20 cellular contexts compared by ENCODE assay signal in genomic region chr6:40313582-40313981, GRCh38.
DNase-seq lines count a peak whose midpoint lies in the region; ATAC-seq, FAIRE-seq and TF ChIP-seq lines count a peak whose summit lies in the region.
"Had no signal": no experiment of that assay in that cellular context is flagged by ENCODE, and none has a peak within 500 bp of the region (broad histone marks: within the 10 kb centered on the region; RNA-seq: fewer than 3 reads in every experiment).

No MANE protein-coding gene starts in this region.

- TF ChIP-seq POLR2A in HepG2 (IDR thresholded peaks at IDR 0.05; ENCODE audit: insufficient read depth in 1 of 2, low read depth in 2 of 2, low read length in 2 of 2) (no peak), right lobe of liver (IDR thresholded peaks at IDR 0.05) (no peak), K562 (conservative IDR thresholded peaks at IDR 0.05) (no peak)

- no peak for ATAC-seq in HepG2
- ATAC-seq in right lobe of liver = no peak
- no peak for ATAC-seq in K562
- no peak for ATAC-seq in stimulated activated naive CD8-positive, alpha-beta T cell treated with anti-CD3 and anti-CD28 coated beads, Interleukin-15, Interleukin-2, amounts not matched to agents 100 U/mL and 50 U/mL, for 24 hours

- DNase-seq in HepG2 (ENCODE audit: low spot score) (no peak), right lobe of liver (no peak), K562 (ENCODE audit: extremely low read depth in 1 of 4, low spot score in 3 of 4) (no peak), osteoblast (ENCODE audit: insufficient read length, low spot score, missing footprints) (peak; percentile 36), head of caudate nucleus (no peak)
- DNase-seq in stimulated activated naive CD8-positive, alpha-beta T cell treated with anti-CD3 and anti-CD28 coated beads, Interleukin-15, Interleukin-2, amounts not matched to agents 100 U/mL and 50 U/mL, for 24 hours = no peak
- DNase-seq: ACHN; BE2C; C1 segment of cervical spinal cord; CD4-positive, alpha-beta memory T cell; CD4-positive, CD25-positive, alpha-beta regulatory T cell; CD8-positive, alpha-beta memory T cell; COR-L47; DMS79 treated with DMSO at 0.1 percent for 48 hours; GF-D8 had no signal

- no TSS peak for BruUV-seq in HepG2 (replicated peaks; lab: Mats Ljungman, UMichigan)
- BruUV-seq in K562 (replicated peaks; lab: Mats Ljungman, UMichigan) = no TSS peak

- POLR2A ChIA-PET in HepG2 (lab: Yijun Ruan, JAX) = no interaction called here
- POLR2A ChIA-PET in K562 (lab: Yijun Ruan, JAX) = no interaction called here

- H3K4me2 ChIP-seq in HepG2 (ENCODE audit: low read depth, low read length) = no peak overlapping the region
- H3K4me2 ChIP-seq in K562 (ENCODE audit: insufficient read depth, low read length) = no peak overlapping the region
- H3K4me2 ChIP-seq in osteoblast (ENCODE audit: insufficient read depth, low read length) = no peak overlapping the region
- H3K4me2 ChIP-seq: BLaER1 had no signal

- TF ChIP-seq RAD21 in HepG2 (CRISPR knock-in tag; IDR thresholded peaks at IDR 0.05) (no peak), K562 (CRISPR knock-in tag; conservative IDR thresholded peaks at IDR 0.05 in 1 of 2, IDR thresholded peaks at IDR 0.05 in 1 of 2) (no peak)

- H3K9me1 ChIP-seq in K562 (ENCODE audit: control insufficient read depth, insufficient read depth, low read length) = no peaks in the 10 kb centered on the region

- TF ChIP-seq EP300 in HepG2 (IDR thresholded peaks at IDR 0.05; ENCODE audit: low read depth in 2 of 2, low read length in 2 of 2) (no peak), HepG2 (CRISPR knock-in tag; IDR thresholded peaks at IDR 0.05; ENCODE audit: borderline replicate concordance) (no peak), K562 (IDR thresholded peaks at IDR 0.05; ENCODE audit: low read length) (no peak)

- H3K27ac ChIP-seq in HepG2 (ENCODE audit: extremely low read length, insufficient read depth, low read length) (no peak overlapping the region), right lobe of liver (no peak overlapping the region), K562 (ENCODE audit: extremely low read depth, low read depth, low read length) (no peak overlapping the region), osteoblast (ENCODE audit: low read depth, low read length) (no peak overlapping the region)
- H3K27ac ChIP-seq: 22Rv1, BLaER1 had no signal

- in situ Hi-C loops in HepG2 (cut with HindIII; ENCODE audit: extremely low pct_ligation_motif_present, low pct_unique_long_range_greater_than_20kb) = loop anchor here (5.0 to 10.0 kb wide), 2 partner anchors 331 to 939 kb away; no protein-coding TSS in a partner anchor
- in situ Hi-C loops in K562 (cut with MboI) = loop anchor here (5.0 to 25.0 kb wide), 2 partner anchors 326 to 951 kb away; no protein-coding TSS in a partner anchor

- CTCF ChIA-PET in HepG2 (lab: Yijun Ruan, JAX; ENCODE audit: low intra/inter-chr PET ratio, low total read pairs) (no interaction called here), K562 (lab: Yijun Ruan, JAX; ENCODE audit: low intra/inter-chr PET ratio) (no interaction called here)

- H3K36me3 ChIP-seq in HepG2 (replicated peaks in 1 of 2; ENCODE audit: control insufficient read depth in 1 of 2, insufficient read depth in 2 of 2, low read length in 2 of 2) = no peaks in the 10 kb centered on the region
- no peaks in the 10 kb centered on the region for H3K36me3 ChIP-seq in right lobe of liver
- no peaks in the 10 kb centered on the region for H3K36me3 ChIP-seq in K562 (ENCODE audit: control insufficient read depth, insufficient read depth, low read length)
- H3K36me3 ChIP-seq in osteoblast (ENCODE audit: insufficient read depth, low read length) = no peaks in the 10 kb centered on the region
- H3K36me3 ChIP-seq: BE2C, BLaER1 had no signal

- H3K79me2 ChIP-seq in HepG2 (ENCODE audit: insufficient read depth, low read length) = no peaks in the 10 kb centered on the region
- H3K79me2 ChIP-seq in K562 (ENCODE audit: control insufficient read depth, insufficient read depth, low read length) = no peaks in the 10 kb centered on the region
- no peaks in the 10 kb centered on the region for H3K79me2 ChIP-seq in osteoblast (ENCODE audit: insufficient read depth, low read length)

- no peaks in the 10 kb centered on the region for H3K9me3 ChIP-seq in HepG2 (ENCODE audit: low read length)
- H3K9me3 ChIP-seq in right lobe of liver = no peaks in the 10 kb centered on the region
- no peaks in the 10 kb centered on the region for H3K9me3 ChIP-seq in K562 (replicated peaks; ENCODE audit: control insufficient read depth, insufficient read depth, low read depth, low read length)
- H3K9me3 ChIP-seq in osteoblast (ENCODE audit: low read depth, low read length) = no peaks in the 10 kb centered on the region
- H3K9me3 ChIP-seq: BE2C, BLaER1 had no signal

- H2AFZ ChIP-seq in HepG2 (ENCODE audit: low read length) (no peak overlapping the region), K562 (ENCODE audit: low read depth, low read length) (no peak overlapping the region), osteoblast (ENCODE audit: low read length) (no peak overlapping the region)

- FAIRE-seq in HepG2 (lab: Jason Lieb, UNC) (no peak), K562 (lab: Jason Lieb, UNC) (no peak)
- FAIRE-seq: G401.6, GM12891, GM19239 had no signal

- H3K27me3 ChIP-seq in HepG2 (ENCODE audit: control insufficient read depth in 1 of 2, insufficient read depth in 2 of 2, low read length in 2 of 2) = peaks cover 0 to 25% of the 10 kb centered on the region in 2 experiments; a peak in 3 of 5 replicates
- H3K27me3 ChIP-seq in right lobe of liver = no peaks in the 10 kb centered on the region
- H3K27me3 ChIP-seq in K562 (ENCODE audit: control insufficient read depth in 2 of 2, insufficient read depth in 2 of 2, low read length in 2 of 2) = peaks cover 0 to 19% of the 10 kb centered on the region in 2 experiments; a peak in 3 of 5 replicates
- H3K27me3 ChIP-seq in osteoblast (ENCODE audit: insufficient read depth, low read length) = no peaks in the 10 kb centered on the region
- H3K27me3 ChIP-seq: BE2C, BLaER1 had no signal

- TF ChIP-seq CTCF in HepG2 (CRISPR knock-in tag; IDR thresholded peaks at IDR 0.05) (no peak), right lobe of liver (IDR thresholded peaks at IDR 0.05) (no peak), K562 (IDR thresholded peaks at IDR 0.05 in 2 of 3, conservative IDR thresholded peaks at IDR 0.05 in 1 of 3; ENCODE audit: insufficient read depth in 2 of 3, low read depth in 1 of 3, low read length in 3 of 3) (no peak), osteoblast (IDR thresholded peaks at IDR 0.05; ENCODE audit: extremely low read depth, low read depth, low read length) (no peak)

- H4K20me1 ChIP-seq in HepG2 (ENCODE audit: insufficient read depth, low read length) (no peaks in the 10 kb centered on the region), K562 (replicated peaks; ENCODE audit: control insufficient read depth, insufficient read depth, low read length) (no peaks in the 10 kb centered on the region), osteoblast (ENCODE audit: insufficient read depth, low read length) (no peaks in the 10 kb centered on the region)
- H4K20me1 ChIP-seq: BLaER1 had no signal

- intact Hi-C loops in HepG2 (cut with micrococcal nuclease; ENCODE audit: unreplicated experiment) (no loop called here), right lobe of liver (cut with DNase I) (no loop called here), K562 (cut with micrococcal nuclease) (no loop called here), head of caudate nucleus (cut with DNase I) (no loop called here)

- H3K4me1 ChIP-seq in HepG2 (ENCODE audit: insufficient read depth, low read length) (no peaks in the 10 kb centered on the region), right lobe of liver (no peaks in the 10 kb centered on the region), K562 (replicated peaks in 1 of 2; ENCODE audit: control insufficient read depth in 2 of 2, insufficient read depth in 2 of 2, low read length in 2 of 2) (peaks cover 0 to under 1% of the 10 kb centered on the region in 2 experiments; a peak in 2 of 5 replicates), osteoblast (ENCODE audit: insufficient read depth, low read length) (no peaks in the 10 kb centered on the region)
- H3K4me1 ChIP-seq: BE2C, BLaER1 had no signal

- no peak overlapping the region for H3K4me3 ChIP-seq in HepG2 (replicated peaks in 1 of 3; ENCODE audit: insufficient read depth in 1 of 3, low read depth in 2 of 3, low read length in 3 of 3)
- H3K4me3 ChIP-seq in right lobe of liver = no peak overlapping the region
- H3K4me3 ChIP-seq in K562 = no peak overlapping the region
- H3K4me3 ChIP-seq in osteoblast (ENCODE audit: insufficient read depth, low read length) = no peak overlapping the region
- H3K4me3 ChIP-seq: BLaER1 had no signal

- H3K9ac ChIP-seq in HepG2 (ENCODE audit: insufficient read depth, low read depth, low read length) = no peak overlapping the region
- no peak overlapping the region for H3K9ac ChIP-seq in K562 (ENCODE audit: insufficient read depth in 1 of 2, low read depth in 2 of 2, low read length in 2 of 2)
- H3K9ac ChIP-seq: BLaER1 had no signal

TF ChIP-seq in HepG2, 621 proteins besides CTCF, POLR2A, EP300 and RAD21 (continues in another document):
- TF ChIP-seq MAFK (conservative IDR thresholded peaks at IDR 0.05 in 1 of 2, IDR thresholded peaks at IDR 0.05 in 1 of 2; ENCODE audit: low read length in 2 of 2) (peak; percentile 73 to 90), MAFF (IDR thresholded peaks at IDR 0.05; ENCODE audit: low read depth, low read length) (peak; percentile 81), ATF7 (IDR thresholded peaks at IDR 0.05) (peak; percentile 40), ATF7 (CRISPR knock-in tag; IDR thresholded peaks at IDR 0.05) (no peak), MEIS2 (CRISPR knock-in tag; IDR thresholded peaks at IDR 0.05) (no peak), ASH2L (IDR thresholded peaks at IDR 0.05; ENCODE audit: insufficient read length, low read depth, low read length) (no peak)

Comparison
In these comparisons a context has a peak if more than half of its experiments do, and no peak if none do; other contexts are left out.
1. Of the 241 proteins assayed by ChIP-seq in both HepG2 and K562: peak only in HepG2: none; only in K562: MAFG; in both: MAFF and MAFK; in neither: 236; mixed calls (peak in some experiments, not most) for 2.